In the genomic region with DNA sequence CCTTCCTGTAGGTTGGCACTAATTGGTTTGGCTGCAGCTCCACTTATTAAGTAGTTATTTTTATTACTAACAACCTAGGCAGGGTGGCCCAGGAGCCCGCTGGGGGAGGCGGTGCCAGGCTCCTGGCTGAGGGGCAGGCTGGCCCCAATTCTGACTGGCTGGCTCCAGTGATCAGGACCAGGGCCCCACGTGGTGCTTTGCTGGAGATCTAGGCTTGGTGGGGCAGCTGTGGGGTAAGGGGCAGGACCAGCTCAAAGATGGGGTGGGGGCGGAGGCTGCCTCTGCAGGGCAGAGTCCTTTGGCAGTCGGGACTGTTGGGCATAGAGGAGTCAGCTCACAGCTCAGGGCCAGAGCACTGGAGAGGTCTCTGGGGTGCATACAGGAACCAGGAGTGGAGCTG, we compare ENCODE assay signal across 24 cellular contexts. TPM values are rescaled to one million over a fixed set of nuclear protein-coding genes. Genes with fewer than 3 reads are reported as not detected.
DNase-seq lines count a peak whose midpoint lies in the region; ATAC-seq and TF ChIP-seq lines count a peak whose summit lies in the region.
"Had no signal": no experiment of that assay in that cellular context is flagged by ENCODE, and none has a peak within 500 bp of the region (broad histone marks: within the 10 kb centered on the region; RNA-seq: fewer than 3 reads in every experiment).

No MANE protein-coding gene starts in this region.

- H2AFZ ChIP-seq in Karpas-422 (ENCODE audit: low read length): no peak overlapping the region

- intact Hi-C loops in Caco-2 (cut with micrococcal nuclease; ENCODE audit: unreplicated experiment): no loop called here

- no peaks in the 10 kb centered on the region for H3K9me3 ChIP-seq in Caco-2
- H3K9me3 ChIP-seq in Karpas-422 (ENCODE audit: low read length): no peaks in the 10 kb centered on the region
- H3K9me3 ChIP-seq in WERI-Rb-1 (ENCODE audit: severe bottlenecking): no peaks in the 10 kb centered on the region
- H3K9me3 ChIP-seq: heart left ventricle, SJCRH30 had no signal

- H3K4me1 Mint-ChIP-seq in activated T-cell treated with anti-CD3 and anti-CD28 coated beads, Interleukin-2, amount 50 U/mL, for 72 hours (ENCODE audit: low read depth): peaks cover 17% of the 10 kb centered on the region
- H3K4me1 Mint-ChIP-seq in Caco-2 (ENCODE audit: low read depth, unreplicated experiment) (no peaks in the 10 kb centered on the region), glutamatergic neuron (ENCODE audit: low read depth, unreplicated experiment) (no peaks in the 10 kb centered on the region)

- BruUV-seq in Caco-2 (replicated peaks; lab: Mats Ljungman, UMichigan): no TSS peak

- H3K9me3 Mint-ChIP-seq in activated T-cell treated with anti-CD3 and anti-CD28 coated beads, Interleukin-2, amount 50 U/mL, for 72 hours: no peaks in the 10 kb centered on the region
- H3K9me3 Mint-ChIP-seq in Caco-2 (ENCODE audit: unreplicated experiment) (no peaks in the 10 kb centered on the region), glutamatergic neuron (ENCODE audit: unreplicated experiment) (no peaks in the 10 kb centered on the region)

- CTCF ChIA-PET in Caco-2 (lab: Charles Lee): no interaction called here

- TF ChIP-seq CTCF in Caco-2 (IDR thresholded peaks at IDR 0.05; ENCODE audit: insufficient read depth in 1 of 2, low read depth in 1 of 2, low read length in 1 of 2, severe bottlenecking in 1 of 2, unreplicated experiment in 1 of 2): no peak
- no peak for TF ChIP-seq CTCF in glutamatergic neuron (IDR thresholded peaks at IDR 0.05; ENCODE audit: partially characterized antibody, unreplicated experiment)
- no peak for TF ChIP-seq CTCF in WERI-Rb-1 (IDR thresholded peaks at IDR 0.05; ENCODE audit: low read depth, low read length)

- peaks cover 0 to 1% of the 10 kb centered on the region in 2 donors for H3K36me3 Mint-ChIP-seq in activated T-cell treated with anti-CD3 and anti-CD28 coated beads, Interleukin-2, amount 50 U/mL, for 72 hours (ENCODE audit: insufficient read depth in 2 of 2)
- peaks cover 11% of the 10 kb centered on the region for H3K36me3 Mint-ChIP-seq in Caco-2 (ENCODE audit: insufficient read depth, unreplicated experiment)
- H3K36me3 Mint-ChIP-seq in glutamatergic neuron (ENCODE audit: unreplicated experiment): no peaks in the 10 kb centered on the region

- H3K27me3 Mint-ChIP-seq in activated T-cell treated with anti-CD3 and anti-CD28 coated beads, Interleukin-2, amount 50 U/mL, for 72 hours (ENCODE audit: low read depth): no peaks in the 10 kb centered on the region
- H3K27me3 Mint-ChIP-seq in Caco-2 (ENCODE audit: insufficient read depth, unreplicated experiment) (no peaks in the 10 kb centered on the region), glutamatergic neuron (ENCODE audit: unreplicated experiment) (peaks cover 7% of the 10 kb centered on the region)
- H3K27me3 Mint-ChIP-seq: T-helper 17 cell had no signal

- no peak for ATAC-seq in activated T-cell treated with anti-CD3 and anti-CD28 coated beads, Interleukin-2, amount 50 U/mL, for 72 hours (replicated peaks in 1 of 2)
- no peak for ATAC-seq in GM21447 (IDR thresholded peaks at IDR 0.05; ENCODE audit: unreplicated experiment)
- ATAC-seq: activated CD8-positive, alpha-beta T cell treated with anti-CD3 and anti-CD28 coated beads, Interleukin-2, amount 10 ng/mL, durations not matched to agents 7 days and 5 days; heart left ventricle; Panc1; T-helper 17 cell had no signal

- H3K4me3 Mint-ChIP-seq in activated T-cell treated with anti-CD3 and anti-CD28 coated beads, Interleukin-2, amount 50 U/mL, for 72 hours: peak overlapping the region; percentile 13 to 15
- peak overlapping the region; percentile 60 for H3K4me3 Mint-ChIP-seq in Caco-2 (ENCODE audit: unreplicated experiment)
- peak overlapping the region; percentile 30 for H3K4me3 Mint-ChIP-seq in glutamatergic neuron (ENCODE audit: unreplicated experiment)

- H3K79me2 ChIP-seq in Karpas-422 (ENCODE audit: low read length): peaks cover 30% of the 10 kb centered on the region

- H3K4me3 ChIP-seq in Caco-2 (ENCODE audit: low read depth, low read length) (no peak overlapping the region), Karpas-422 (ENCODE audit: low read length) (no peak overlapping the region), WERI-Rb-1 (ENCODE audit: low read depth, low read length) (no peak overlapping the region)
- H3K4me3 ChIP-seq: heart left ventricle, SJCRH30 had no signal

- no peaks in the 10 kb centered on the region for H3K27me3 ChIP-seq in Caco-2 (replicated peaks; ENCODE audit: control insufficient read depth, insufficient read depth, low read length)
- no peaks in the 10 kb centered on the region for H3K27me3 ChIP-seq in Karpas-422 (ENCODE audit: low read length)
- H3K27me3 ChIP-seq in WERI-Rb-1 (ENCODE audit: insufficient read depth, low read depth, severe bottlenecking): no peaks in the 10 kb centered on the region
- H3K27me3 ChIP-seq: heart left ventricle, SJCRH30 had no signal

- H3K4me1 ChIP-seq in Caco-2: peaks cover 9% of the 10 kb centered on the region
- peaks cover 9% of the 10 kb centered on the region for H3K4me1 ChIP-seq in Karpas-422 (ENCODE audit: low read length)
- H3K4me1 ChIP-seq: SJCRH30 had no signal

- H3K27ac ChIP-seq in Karpas-422 (ENCODE audit: low read length): no peak overlapping the region
- no peak overlapping the region for H3K27ac ChIP-seq in WERI-Rb-1
- H3K27ac ChIP-seq: heart left ventricle, KMS-11, SJCRH30 had no signal

- no peak overlapping the region for H3K27ac Mint-ChIP-seq in activated T-cell treated with anti-CD3 and anti-CD28 coated beads, Interleukin-2, amount 50 U/mL, for 72 hours
- peak overlapping the region; percentile 32 for H3K27ac Mint-ChIP-seq in Caco-2 (ENCODE audit: unreplicated experiment)
- no peak overlapping the region for H3K27ac Mint-ChIP-seq in glutamatergic neuron (ENCODE audit: unreplicated experiment)
- H3K27ac Mint-ChIP-seq: activated CD8-positive, alpha-beta T cell treated with anti-CD3 and anti-CD28 coated beads, Interleukin-2, amount 10 ng/mL, durations not matched to agents 7 days and 5 days; T-helper 17 cell had no signal

- no peak overlapping the region for H3K4me2 ChIP-seq in Karpas-422 (ENCODE audit: low read depth, low read length, poor library complexity, severe bottlenecking)

- no peaks in the 10 kb centered on the region for H4K20me1 ChIP-seq in Karpas-422 (ENCODE audit: insufficient read depth, low read depth, low read length)

- peaks cover 1% of the 10 kb centered on the region; the same call in 1 of the 2 replicates for H3K36me3 ChIP-seq in Caco-2 (ENCODE audit: control insufficient read depth, insufficient read depth, low read length)
- 0 out of 2 replicates have a peak, but pooled peaks cover 3% of the 10 kb centered on the region for H3K36me3 ChIP-seq in Karpas-422 (ENCODE audit: insufficient read depth, low read length)
- H3K36me3 ChIP-seq in WERI-Rb-1: peaks cover 7% of the 10 kb centered on the region
- H3K36me3 ChIP-seq: SJCRH30 had no signal

- POLR2A ChIA-PET in Caco-2 (lab: Charles Lee): no interaction called here

- no peak overlapping the region for H3K9ac ChIP-seq in Karpas-422 (ENCODE audit: low read length)
- H3K9ac ChIP-seq: KMS-11 had no signal

- H3K9me2 ChIP-seq in Karpas-422 (replicated peaks; ENCODE audit: insufficient read depth, low read length): no peaks in the 10 kb centered on the region

- no peak for DNase-seq in activated T-cell treated with anti-CD3 and anti-CD28 coated beads, Interleukin-2, amount 50 U/mL, for 72 hours
- DNase-seq in activated T-cell treated with anti-CD3 and anti-CD28 coated beads for 4 hours (no peak), Caco-2 (no peak), glutamatergic neuron (no peak), renal cortical epithelial cell (ENCODE audit: low read depth) (peak; percentile 23), Karpas-422 (no peak), WERI-Rb-1 (no peak)
- DNase-seq: activated CD8-positive, alpha-beta T cell treated with anti-CD3 and anti-CD28 coated beads, Interleukin-2, amount 10 ng/mL, durations not matched to agents 7 days and 5 days; activated naive CD4-positive, alpha-beta T cell treated with anti-CD3 and anti-CD28 coated beads, Interleukin-2, amount 50 U/mL, for 16 hours; activated T-cell treated with anti-CD3 and anti-CD28 coated beads, Interleukin-2, amount 50 U/mL, for 1 hour; AML-193; Calu3; effector CD8-positive, alpha-beta T cell; erythroblast; H7; heart left ventricle; NCI-H1694; NCI-H2171; NCI-H524 treated with DMSO at 0.1 percent for 48 hours; SJCRH30; T-helper 17 cell had no signal

RNA-seq across cellular contexts. Expression of gene ASL, which starts 2.4 kb away (rescaled TPM):
- total RNA-seq in activated T-cell treated with anti-CD3 and anti-CD28 coated beads, Interleukin-2, amount 50 U/mL, for 72 hours: 10 to 100 TPM; 13.8 to 16.6 TPM
- total RNA-seq in Caco-2 (2022) (54.9 and 64.0 TPM in 2 replicates), glutamatergic neuron (ENCODE audit: unreplicated experiment) (26.6 TPM), renal cortical epithelial cell (45.8 and 147 TPM in 2 replicates)
- 19.4 and 51.3 TPM in 2 replicates for total RNA-seq in Karpas-422 (2014; rRNA removed; shearing (Covaris generic); ENCODE audit: low replicate concordance)

RNA-seq across cellular contexts. Expression of gene CRCP, which starts 36.6 kb away (rescaled TPM):
- total RNA-seq in activated T-cell treated with anti-CD3 and anti-CD28 coated beads, Interleukin-2, amount 50 U/mL, for 72 hours: 10 to 100 TPM; 36.3 to 48.8 TPM
- total RNA-seq in Caco-2 (2022) (48.2 and 48.7 TPM in 2 replicates), glutamatergic neuron (ENCODE audit: unreplicated experiment) (29.1 TPM), renal cortical epithelial cell (39.5 and 64.1 TPM in 2 replicates)
- 22.6 and 38.8 TPM in 2 replicates for total RNA-seq in Karpas-422 (2014; rRNA removed; shearing (Covaris generic); ENCODE audit: low replicate concordance)
